ENCODE assay signal across 31 cellular contexts in genomic region chr19:20333508-20333907, GRCh38.
"Had no signal": no experiment of that assay in that cellular context is flagged by ENCODE, and none has a peak within 500 bp of the region (broad histone marks: within the 10 kb centered on the region; RNA-seq: fewer than 3 reads in every experiment).

No MANE protein-coding gene starts in this region.

- H3K4me3 Mint-ChIP-seq: activated CD4-positive, alpha-beta memory T cell treated with anti-CD3 and anti-CD28 coated beads, Interleukin-2, amount 10 ng/mL, durations not matched to agents 7 days and 5 days; activated naive CD4-positive, alpha-beta T cell treated with anti-CD3 and anti-CD28 coated beads, Interleukin-2, amount 10 ng/mL, durations not matched to agents 7 days and 5 days; activated naive CD8-positive, alpha-beta T cell had no signal

- H3K4me1 ChIP-seq: adrenal gland, breast epithelium, SJCRH30 had no signal

- DNase-seq: activated CD4-positive, alpha-beta memory T cell treated with anti-CD3 and anti-CD28 coated beads, Interleukin-2, amount 10 ng/mL, durations not matched to agents 7 days and 5 days; activated CD4-positive, alpha-beta T cell treated with anti-CD3 and anti-CD28 coated beads for 1 hour; activated CD4-positive, alpha-beta T cell treated with anti-CD3 and anti-CD28 coated beads for 48 hours; activated CD4-positive, CD25-positive, alpha-beta regulatory T cell; activated CD8-positive, alpha-beta memory T cell treated with anti-CD3 and anti-CD28 coated beads, Interleukin-2, amount 50 U/mL, for 48 hours; activated effector memory CD4-positive, alpha-beta T cell treated with Interleukin-2 at 50 U/mL for 16 hours; activated naive CD4-positive, alpha-beta T cell treated with anti-CD3 and anti-CD28 coated beads, Interleukin-2, amount 10 ng/mL, durations not matched to agents 7 days and 5 days; activated T-cell treated with anti-CD3 and anti-CD28 coated beads, Interleukin-2, amount 50 U/mL, for 48 hours; adrenal gland; body of pancreas; Kasumi-1; KG1; MG63; NCI-H1048; NCI-H1105 treated with DMSO at 0.1 percent for 48 hours; NCI-H1436; NCI-H1694; NCI-H1930; NCI-H2081 treated with DMSO at 0.1 percent for 48 hours; NCI-H226; NCI-H524 treated with DMSO at 0.1 percent for 48 hours; NK-92 treated with Interleukin-12 subunit alpha and Interleukin-12 subunit beta, amount 100 ng/mL, for 24 hours; SHP77; SJCRH30; T1000; WERI-Rb-1 had no signal

- H3K36me3 Mint-ChIP-seq: activated naive CD4-positive, alpha-beta T cell treated with anti-CD3 and anti-CD28 coated beads, Interleukin-2, amount 10 ng/mL, durations not matched to agents 7 days and 5 days had no signal

- H3K27me3 Mint-ChIP-seq: activated CD4-positive, alpha-beta memory T cell treated with anti-CD3 and anti-CD28 coated beads, Interleukin-2, amount 10 ng/mL, durations not matched to agents 7 days and 5 days; activated naive CD4-positive, alpha-beta T cell treated with anti-CD3 and anti-CD28 coated beads, Interleukin-2, amount 10 ng/mL, durations not matched to agents 7 days and 5 days; activated naive CD8-positive, alpha-beta T cell had no signal

- H3K27ac ChIP-seq: adrenal gland, body of pancreas, breast epithelium, SJCRH30, SK-N-MC, WERI-Rb-1 had no signal

- H3K27me3 ChIP-seq: adrenal gland, body of pancreas, breast epithelium, MG63, SJCRH30 had no signal

- H3K27ac Mint-ChIP-seq: activated CD4-positive, alpha-beta memory T cell treated with anti-CD3 and anti-CD28 coated beads, Interleukin-2, amount 10 ng/mL, durations not matched to agents 7 days and 5 days; activated naive CD4-positive, alpha-beta T cell treated with anti-CD3 and anti-CD28 coated beads, Interleukin-2, amount 10 ng/mL, durations not matched to agents 7 days and 5 days; activated naive CD8-positive, alpha-beta T cell had no signal

- H3K9me3 ChIP-seq: adrenal gland, body of pancreas, SJCRH30 had no signal

- H3K4me1 Mint-ChIP-seq: activated CD4-positive, alpha-beta memory T cell treated with anti-CD3 and anti-CD28 coated beads, Interleukin-2, amount 10 ng/mL, durations not matched to agents 7 days and 5 days; activated naive CD4-positive, alpha-beta T cell treated with anti-CD3 and anti-CD28 coated beads, Interleukin-2, amount 10 ng/mL, durations not matched to agents 7 days and 5 days had no signal

- FAIRE-seq: astrocyte had no signal

- ATAC-seq: body of pancreas, Panc1 had no signal
